In genomic region chr14:87467578-87467977, GRCh38 we compare ENCODE assay signal across 8 cellular contexts.
"Had no signal": no experiment of that assay in that cellular context is flagged by ENCODE, and none has a peak within 500 bp of the region (broad histone marks: within the 10 kb centered on the region; RNA-seq: fewer than 3 reads in every experiment).

No MANE protein-coding gene starts in this region.

- H3K9ac ChIP-seq: GM23248 had no signal

- H3K4me2 ChIP-seq: GM23338 had no signal

- H3K4me3 ChIP-seq: GM23248, GM23338, HAP-1 had no signal

- H3K4me1 ChIP-seq: HAP-1 had no signal

- DNase-seq: GM23248, GOT3, H7, H9, HCEC 1CT, HFFc6 had no signal

- H2AFZ ChIP-seq: GM23248, GM23338 had no signal

- H3K27ac ChIP-seq: GM23248 had no signal

- H3K36me3 ChIP-seq: HAP-1 had no signal

- H3K9me3 ChIP-seq: HAP-1 had no signal
